Comparison of ENCODE assay signal across 8 cellular contexts in the genomic region with DNA sequence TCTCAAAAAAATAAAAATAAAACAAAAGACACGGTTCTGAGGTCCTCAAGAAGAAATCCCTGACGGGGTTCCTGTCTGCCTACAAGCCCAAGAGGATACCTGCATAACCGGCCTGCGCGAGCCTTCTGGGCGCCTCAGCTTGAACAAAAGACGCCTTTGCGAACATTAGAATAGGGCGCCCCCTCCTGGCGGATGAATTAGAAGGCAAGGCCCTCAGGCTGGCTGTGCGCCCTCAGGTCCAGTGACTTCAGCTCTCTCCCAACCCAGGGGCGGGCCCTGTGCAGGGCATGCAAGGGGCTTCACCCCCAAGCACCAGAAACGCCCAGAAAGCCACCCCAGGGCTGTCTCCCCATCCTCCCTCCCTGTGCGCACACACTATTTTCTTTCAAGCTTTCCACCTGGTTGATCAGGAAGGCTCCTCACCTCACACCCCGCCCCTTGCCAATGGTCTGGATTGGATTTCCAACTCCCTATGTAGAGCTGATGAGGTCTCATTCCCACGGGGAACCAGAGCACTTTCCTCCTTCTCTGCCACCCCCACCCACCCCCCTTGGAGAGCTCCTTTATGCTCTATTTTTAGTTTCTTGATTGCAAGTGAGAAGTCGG.
DNase-seq lines count a peak whose midpoint lies in the region; ATAC-seq and TF ChIP-seq lines count a peak whose summit lies in the region.

No MANE protein-coding gene starts in this region.

- DNase-seq in A673 (ENCODE audit: low spot score) (peak; percentile 82), NCI-H2171 (lab: John Stamatoyannopoulos, UW) (peak; percentile 15), foreskin melanocyte (peak; percentile 9)
- DNase-seq in activated CD4-positive, alpha-beta T cell treated with anti-CD3 and anti-CD28 coated beads for 48 hours: peak; percentile 86

- H3K36me3 ChIP-seq in A673 (ENCODE audit: insufficient read depth, low read length, poor library complexity, severe bottlenecking) (no peaks in the 10 kb centered on the region), parathyroid adenoma (ENCODE audit: control insufficient read depth, insufficient read depth, low read length) (no peaks in the 10 kb centered on the region)

- H3K9ac ChIP-seq in parathyroid adenoma: no peak overlapping the region

- BruUV-seq in A673 (replicated peaks; lab: Mats Ljungman, UMichigan): no TSS peak

- CTCF ChIA-PET in A673 (lab: Charles Lee): interaction anchor here (0.5 to 1.0 kb wide), 6 partner anchors 34 to 729 kb away, joined by 3 to 6 read pairs (median 3); no protein-coding TSS in a partner anchor

- no peak overlapping the region for H3K27ac ChIP-seq in A673 (ENCODE audit: low read depth, low read length, poor library complexity, severe bottlenecking)
- H3K27ac ChIP-seq in parathyroid adenoma: no peak overlapping the region

- H3K27me3 ChIP-seq in A673 (replicated peaks; ENCODE audit: insufficient read depth, low read depth, low read length, poor library complexity): peaks cover 52% of the 10 kb centered on the region
- no peaks in the 10 kb centered on the region for H3K27me3 ChIP-seq in parathyroid adenoma (ENCODE audit: control insufficient read depth, insufficient read depth, low read length)

- H3K4me1 ChIP-seq in A673 (ENCODE audit: insufficient read depth, low read length, poor library complexity, severe bottlenecking) (no peaks in the 10 kb centered on the region), parathyroid adenoma (no peaks in the 10 kb centered on the region)

- H3K4me3 ChIP-seq in A673 (ENCODE audit: low read depth, low read length, poor library complexity, severe bottlenecking) (no peak overlapping the region), parathyroid adenoma (ENCODE audit: low read depth, low read length) (no peak overlapping the region)

- H2AFZ ChIP-seq in parathyroid adenoma: no peak overlapping the region

- intact Hi-C loops in A673 (cut with micrococcal nuclease; ENCODE audit: unreplicated experiment): loop anchor here (10.0 kb wide), 1 partner anchor 1175 kb away; no protein-coding TSS in a partner anchor

- H3K9me3 ChIP-seq in A673 (ENCODE audit: low read depth, low read length, poor library complexity, severe bottlenecking): no peaks in the 10 kb centered on the region
- H3K9me3 ChIP-seq in parathyroid adenoma (ENCODE audit: control insufficient read depth, low read length): no peaks in the 10 kb centered on the region

- POLR2A ChIA-PET in A673 (lab: Charles Lee; ENCODE audit: low non-redundant PET): no interaction called here

- no peak overlapping the region for H3K4me2 ChIP-seq in parathyroid adenoma (ENCODE audit: low read length)

- no peaks in the 10 kb centered on the region for H3K79me2 ChIP-seq in parathyroid adenoma

- ATAC-seq in GM21723 (IDR thresholded peaks at IDR 0.05; ENCODE audit: unreplicated experiment) (no peak), GM21717 (IDR thresholded peaks at IDR 0.05; ENCODE audit: unreplicated experiment) (no peak)

- peak; percentile 88 for TF ChIP-seq CTCF in A673 (conservative IDR thresholded peaks at IDR 0.05; ENCODE audit: low read depth, low read length)
- peak; percentile 67 for TF ChIP-seq CTCF in GM12874 (IDR thresholded peaks at IDR 0.05; ENCODE audit: insufficient read depth, low read depth, low read length)
- peak; percentile 17 for TF ChIP-seq CTCF in parathyroid adenoma (IDR thresholded peaks at IDR 0.05)

Comparison
In these comparisons a context has a peak if more than half of its experiments do, and no peak if none do; other contexts are left out.
1. DNase-seq: peak in every context shown above with its lines; median percentile 86 in activated CD4-positive, alpha-beta T cell treated with anti-CD3 and anti-CD28 coated beads for 48 hours; 82 in A673; 15 in NCI-H2171; 9 in foreskin melanocyte.
2. CTCF ChIP-seq: peak in every context shown above with its lines; median percentile 88 in A673; 67 in GM12874; 17 in parathyroid adenoma.